Comparison of ENCODE assay signal across 26 cellular contexts in genomic region chr3:67200618-67201017, GRCh38.
"Had no signal": no experiment of that assay in that cellular context is flagged by ENCODE, and none has a peak within 500 bp of the region (broad histone marks: within the 10 kb centered on the region; RNA-seq: fewer than 3 reads in every experiment).

No MANE protein-coding gene starts in this region.

- H3K36me3 ChIP-seq: colonic mucosa, esophagus squamous epithelium, gastroesophageal sphincter, heart right ventricle, left lung, lower lobe of right lung had no signal

- FAIRE-seq: endometrium, frontal cortex, keratinocyte had no signal

- H3K27me3 Mint-ChIP-seq: dendritic cell treated with granulocyte-macrophage colony-stimulating factor and Interleukin-4, amounts not matched to agents 40 ng/mL and 50 ng/mL, for 4 days had no signal

- H3K4me1 Mint-ChIP-seq: naive B cell had no signal

- DNase-seq: colonic mucosa; cortex of kidney; effector CD8-positive, alpha-beta T cell; effector memory CD8-positive, alpha-beta T cell; endodermal cell; erythroblast; esophagus squamous epithelium; foreskin keratinocyte; head of caudate nucleus; heart right ventricle; hippocampal formation; left cardiac atrium; left lung; left ventricle myocardium superior; lower lobe of right lung; mesenchymal stem cell; mucosa of descending colon; naive B cell had no signal

- H3K4me3 ChIP-seq: colonic mucosa, esophagus squamous epithelium, gastroesophageal sphincter, heart right ventricle, left lung, lower lobe of right lung, mucosa of descending colon had no signal

- H3K27ac Mint-ChIP-seq: dendritic cell treated with granulocyte-macrophage colony-stimulating factor and Interleukin-4, amounts not matched to agents 40 ng/mL and 50 ng/mL, for 4 days; effector memory CD8-positive, alpha-beta T cell; endodermal cell; mesothelial cell of epicardium had no signal

- H3K4me1 ChIP-seq: colonic mucosa, esophagus squamous epithelium, foreskin keratinocyte, gastroesophageal sphincter, heart right ventricle, left lung, lower lobe of right lung had no signal

- ATAC-seq: effector memory CD8-positive, alpha-beta T cell; esophagus mucosa; foreskin keratinocyte; gastroesophageal sphincter; heart right ventricle; left cardiac atrium; left lung; left ventricle myocardium superior; lower lobe of right lung; mucosa of descending colon had no signal

- H3K9me3 Mint-ChIP-seq: dendritic cell treated with granulocyte-macrophage colony-stimulating factor and Interleukin-4, amounts not matched to agents 40 ng/mL and 50 ng/mL, for 4 days; effector memory CD8-positive, alpha-beta T cell; endodermal cell had no signal

- H3K4me3 Mint-ChIP-seq: dendritic cell treated with granulocyte-macrophage colony-stimulating factor and Interleukin-4, amounts not matched to agents 40 ng/mL and 50 ng/mL, for 4 days; effector memory CD8-positive, alpha-beta T cell; endodermal cell; mesothelial cell of epicardium; naive B cell had no signal

- H3K36me3 Mint-ChIP-seq: mesothelial cell of epicardium, naive B cell had no signal

- H3K27ac ChIP-seq: colonic mucosa, epithelial cell of prostate, esophagus squamous epithelium, foreskin keratinocyte, gastroesophageal sphincter, heart right ventricle, left lung, lower lobe of right lung had no signal

- H3K9me3 ChIP-seq: colonic mucosa, esophagus squamous epithelium, gastroesophageal sphincter, heart right ventricle, left lung, lower lobe of right lung, mucosa of descending colon had no signal

- H3K27me3 ChIP-seq: colonic mucosa, esophagus squamous epithelium, foreskin keratinocyte, gastroesophageal sphincter, left lung had no signal
